18 cellular contexts compared by ENCODE assay signal in genomic region chr11:45537617-45538016, GRCh38.
DNase-seq lines count a peak whose midpoint lies in the region; ATAC-seq and TF ChIP-seq lines count a peak whose summit lies in the region.
"Had no signal": no experiment of that assay in that cellular context is flagged by ENCODE, and none has a peak within 500 bp of the region (broad histone marks: within the 10 kb centered on the region; RNA-seq: fewer than 3 reads in every experiment).

No MANE protein-coding gene starts in this region.

- H3K9ac ChIP-seq in GM23248: no peak overlapping the region
- H3K9ac ChIP-seq: KMS-11 had no signal

- ATAC-seq in left lung: no peak
- no peak for ATAC-seq in HG03175 (IDR thresholded peaks at IDR 0.05; ENCODE audit: unreplicated experiment)
- ATAC-seq: PC-3 had no signal

- H3K9me3 ChIP-seq in GM23248 (ENCODE audit: low read depth) (no peaks in the 10 kb centered on the region), left lung (no peaks in the 10 kb centered on the region)

- intact Hi-C loops in left lung (cut with DNase I): no loop called here

- DNase-seq in GM23248 (peak; percentile 49), fibroblast of pulmonary artery (ENCODE audit: low read depth) (peak; percentile 15), left lung (no peak), OCI-M1 (lab: John Stamatoyannopoulos, UW) (no peak)
- DNase-seq: COR-L47, DMS153, GOT3, MM.1S, NCI-H1105, NCI-H1694 treated with DMSO at 0.1 percent for 48 hours, NCI-H345, NCI-H526 treated with DMSO at 0.1 percent for 48 hours, PC-3 had no signal

- no peak overlapping the region for H3K4me2 ChIP-seq in GM23248 (ENCODE audit: unreplicated experiment)
- H3K4me2 ChIP-seq: KMS-11 had no signal

- no peaks in the 10 kb centered on the region for H3K9me2 ChIP-seq in GM23248 (ENCODE audit: insufficient read depth)

- TF ChIP-seq CTCF in fibroblast of pulmonary artery (IDR thresholded peaks at IDR 0.05; ENCODE audit: low read length, missing control alignments) (no peak), left lung (IDR thresholded peaks at IDR 0.05) (no peak)

- 3 to 8% methylated on average over 3 of the region's 3 CpGs for WGBS in GM23248 (ENCODE audit: low coverage in 1 of 2, low lambda C conversion rate in 2 of 2, missing lambda C conversion rate in 2 of 2), 2 experiments

- no peaks in the 10 kb centered on the region for H4K20me1 ChIP-seq in GM23248 (ENCODE audit: insufficient read depth)

- H3K4me1 ChIP-seq in GM23248 (ENCODE audit: insufficient read depth) (no peaks in the 10 kb centered on the region), left lung (no peaks in the 10 kb centered on the region)

- no peaks in the 10 kb centered on the region for H3F3A ChIP-seq in GM23248 (ENCODE audit: insufficient read depth)

- H3K27me3 ChIP-seq in GM23248 (replicated peaks; ENCODE audit: insufficient read depth) (peaks cover 5% of the 10 kb centered on the region; the same call in 1 of the 2 replicates), left lung (peaks cover 0 to 14% of the 10 kb centered on the region in 2 donors)

- no peaks in the 10 kb centered on the region for H3K36me3 ChIP-seq in GM23248 (ENCODE audit: low read depth)
- H3K36me3 ChIP-seq in left lung: no peaks in the 10 kb centered on the region

- no peaks in the 10 kb centered on the region for H3K79me2 ChIP-seq in GM23248 (ENCODE audit: insufficient read depth)

- in situ Hi-C loops in GM23248 (cut with MboI): no loop called here

- no peak overlapping the region for H3K27ac ChIP-seq in GM23248
- H3K27ac ChIP-seq in angular gyrus (ENCODE audit: low read depth, low read length): peak overlapping the region; percentile 49
- peak overlapping the region; percentile 88 for H3K27ac ChIP-seq in temporal lobe (ENCODE audit: low read depth, low read length)
- H3K27ac ChIP-seq in left lung: no peak overlapping the region
- H3K27ac ChIP-seq: KMS-11, SK-N-MC had no signal

- no peak overlapping the region for H2AFZ ChIP-seq in GM23248

- H3K4me3 ChIP-seq in GM23248 (no peak overlapping the region), fibroblast of pulmonary artery (replicated peaks; ENCODE audit: low read depth, low read length) (no peak overlapping the region), left lung (no peak overlapping the region)
- H3K4me3 ChIP-seq: SK-N-MC had no signal

Comparison
In these comparisons a context has a peak if more than half of its experiments do, and no peak if none do; other contexts are left out.
1. DNase-seq: peak in GM23248 (single experiment) and fibroblast of pulmonary artery (single experiment); none in left lung (0 of 2) and OCI-M1 (single experiment).
2. H3K27ac ChIP-seq: peak in angular gyrus (single experiment) and temporal lobe (single experiment); none in GM23248 (single experiment) and left lung (0 of 2).